Comparison of ENCODE assay signal across 28 cellular contexts in genomic region chr16:23401142-23401541, GRCh38.
"Had no signal": no experiment of that assay in that cellular context is flagged by ENCODE, and none has a peak within 500 bp of the region (broad histone marks: within the 10 kb centered on the region; RNA-seq: fewer than 3 reads in every experiment).

No MANE protein-coding gene starts in this region.

- H3K4me3 ChIP-seq: colonic mucosa, esophagus muscularis mucosa, hepatocyte, ovary, stomach, suprapubic skin, transverse colon, uterus had no signal

- DNase-seq: activated CD4-positive, alpha-beta memory T cell treated with anti-CD3 and anti-CD28 coated beads for 36 hours; activated CD4-positive, alpha-beta T cell treated with anti-CD3 and anti-CD28 coated beads for 4 hours; activated CD4-positive, CD25-positive, alpha-beta regulatory T cell; activated effector memory CD4-positive, alpha-beta T cell treated with anti-CD3 and anti-CD28 coated beads, Interleukin-2, amount 50 U/mL, for 16 hours; activated naive CD4-positive, alpha-beta T cell treated with anti-CD3 and anti-CD28 coated beads, Interleukin-2, amount 50 U/mL, for 16 hours; activated naive CD8-positive, alpha-beta T cell treated with anti-CD3 and anti-CD28 coated beads, Interleukin-2, amount 50 U/mL, for 24 hours; activated T-cell treated with anti-CD3 and anti-CD28 coated beads for 4 hours; brain microvascular endothelial cell; colonic mucosa; glutamatergic neuron; immature natural killer cell; midbrain; ovary; right cardiac atrium; stimulated activated CD4-positive, alpha-beta T cell treated with anti-CD3 and anti-CD28 coated beads, Interleukin-12 subunit alpha, Interleukin-12 subunit beta, amount 100 ng/mL, for 4 hours; stimulated activated CD4-positive, alpha-beta T cell treated with anti-CD3 and anti-CD28 coated beads, Interleukin-1b, Interleukin-23, amount 100 ng/mL, for 48 hours; stomach; transverse colon; uterus had no signal

- H3K27me3 ChIP-seq: brain microvascular endothelial cell, colonic mucosa, esophagus muscularis mucosa, hepatocyte, neutrophil, ovary, stomach, suprapubic skin, transverse colon, uterus had no signal

- H3K9me3 ChIP-seq: colonic mucosa, esophagus muscularis mucosa, neutrophil, ovary, stomach, suprapubic skin, transverse colon, uterus had no signal

- H3K4me3 Mint-ChIP-seq: activated CD4-positive, alpha-beta memory T cell treated with anti-CD3 and anti-CD28 coated beads for 36 hours; activated naive CD8-positive, alpha-beta T cell treated with anti-CD3 and anti-CD28 coated beads, Interleukin-2, amount 50 U/mL, for 24 hours; central memory CD8-positive, alpha-beta T cell; immature natural killer cell; natural killer cell treated with Interleukin-12 subunit alpha and Interleukin-12 subunit beta and Interleukin-15 and Interleukin-18, amount 100 ng/mL, for 72 hours; stimulated activated effector memory CD8-positive, alpha-beta T cell treated with anti-CD3 and anti-CD28 coated beads, Interleukin-12 subunit alpha, Interleukin-12 subunit beta, amount 100 ng/mL, for 72 hours; T-helper 1 cell treated with Interleukin-12 subunit alpha and Interleukin-12 subunit beta and Interleukin-4 antibody, amounts not matched to agents 30 μg/mL and 1 μg/mL, for 36 hours had no signal

- ATAC-seq: activated naive CD8-positive, alpha-beta T cell treated with anti-CD3 and anti-CD28 coated beads, Interleukin-2, amount 50 U/mL, for 24 hours; left lobe of liver; natural killer cell treated with Interleukin-12 subunit alpha and Interleukin-12 subunit beta and Interleukin-15 and Interleukin-18, amount 100 ng/mL, for 72 hours; right cardiac atrium; stimulated activated effector memory CD8-positive, alpha-beta T cell treated with anti-CD3 and anti-CD28 coated beads, Interleukin-12 subunit alpha, Interleukin-12 subunit beta, amount 100 ng/mL, for 72 hours had no signal

- H3K4me1 ChIP-seq: colonic mucosa, suprapubic skin, uterus had no signal

- H3K9me3 Mint-ChIP-seq: activated CD4-positive, alpha-beta memory T cell treated with anti-CD3 and anti-CD28 coated beads for 36 hours; activated naive CD8-positive, alpha-beta T cell treated with anti-CD3 and anti-CD28 coated beads, Interleukin-2, amount 50 U/mL, for 24 hours; central memory CD8-positive, alpha-beta T cell; immature natural killer cell; natural killer cell treated with Interleukin-12 subunit alpha and Interleukin-12 subunit beta and Interleukin-15 and Interleukin-18, amount 100 ng/mL, for 72 hours; stimulated activated effector memory CD8-positive, alpha-beta T cell treated with anti-CD3 and anti-CD28 coated beads, Interleukin-12 subunit alpha, Interleukin-12 subunit beta, amount 100 ng/mL, for 72 hours; T-helper 1 cell treated with Interleukin-12 subunit alpha and Interleukin-12 subunit beta and Interleukin-4 antibody, amounts not matched to agents 30 μg/mL and 1 μg/mL, for 36 hours had no signal

- H3K27ac ChIP-seq: brain microvascular endothelial cell, colonic mucosa, esophagus muscularis mucosa, hepatocyte, neutrophil, ovary, stomach, suprapubic skin, transverse colon, uterus had no signal

- H3K27ac Mint-ChIP-seq: activated CD4-positive, alpha-beta memory T cell treated with anti-CD3 and anti-CD28 coated beads for 36 hours; activated naive CD8-positive, alpha-beta T cell treated with anti-CD3 and anti-CD28 coated beads, Interleukin-2, amount 50 U/mL, for 24 hours; immature natural killer cell; natural killer cell treated with Interleukin-12 subunit alpha and Interleukin-12 subunit beta and Interleukin-15 and Interleukin-18, amount 100 ng/mL, for 72 hours; T-helper 1 cell treated with Interleukin-12 subunit alpha and Interleukin-12 subunit beta and Interleukin-4 antibody, amounts not matched to agents 30 μg/mL and 1 μg/mL, for 36 hours had no signal

- H3K4me1 Mint-ChIP-seq: activated naive CD8-positive, alpha-beta T cell treated with anti-CD3 and anti-CD28 coated beads, Interleukin-2, amount 50 U/mL, for 24 hours; central memory CD8-positive, alpha-beta T cell; immature natural killer cell; stimulated activated effector memory CD8-positive, alpha-beta T cell treated with anti-CD3 and anti-CD28 coated beads, Interleukin-12 subunit alpha, Interleukin-12 subunit beta, amount 100 ng/mL, for 72 hours had no signal

- H3K27me3 Mint-ChIP-seq: activated CD4-positive, alpha-beta memory T cell treated with anti-CD3 and anti-CD28 coated beads for 36 hours; activated naive CD8-positive, alpha-beta T cell treated with anti-CD3 and anti-CD28 coated beads, Interleukin-2, amount 50 U/mL, for 24 hours; central memory CD8-positive, alpha-beta T cell; natural killer cell treated with Interleukin-12 subunit alpha and Interleukin-12 subunit beta and Interleukin-15 and Interleukin-18, amount 100 ng/mL, for 72 hours had no signal

- H3K36me3 ChIP-seq: colonic mucosa, ovary, uterus had no signal
